12 cellular contexts compared by ENCODE assay signal in the genomic region with DNA sequence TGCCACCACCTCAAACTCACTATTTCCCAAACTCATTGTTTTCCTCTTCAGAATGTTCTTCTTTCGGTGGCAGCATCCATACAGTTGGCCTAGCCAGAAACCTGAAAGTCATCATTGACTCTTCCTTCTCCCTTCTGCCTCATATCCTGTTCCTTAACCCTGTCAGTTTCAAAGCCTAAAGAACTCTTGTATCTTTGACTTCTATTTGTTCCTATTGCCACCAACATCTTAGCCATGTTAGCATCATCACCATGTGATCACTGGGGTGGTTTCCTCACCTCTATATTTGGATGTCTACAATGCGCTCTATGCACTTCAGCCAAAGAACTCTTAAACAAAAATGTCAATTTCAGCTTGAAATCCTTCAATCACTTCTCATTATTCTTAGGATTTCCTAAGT. TPM values are rescaled to one million over a fixed set of nuclear protein-coding genes. Genes with fewer than 3 reads are reported as not detected.
DNase-seq lines count a peak whose midpoint lies in the region; ATAC-seq lines count a peak whose summit lies in the region.
"Had no signal": no experiment of that assay in that cellular context is flagged by ENCODE, and none has a peak within 500 bp of the region (broad histone marks: within the 10 kb centered on the region; RNA-seq: fewer than 3 reads in every experiment).

No MANE protein-coding gene starts in this region.

- H3K4me3 Mint-ChIP-seq in activated CD8-positive, alpha-beta T cell treated with anti-CD3 and anti-CD28 coated beads, Interleukin-2, amount 10 ng/mL, durations not matched to agents 7 days and 5 days = no peak overlapping the region
- peak overlapping the region; percentile 0 for H3K4me3 Mint-ChIP-seq in stimulated activated effector memory CD8-positive, alpha-beta T cell treated with anti-CD3 and anti-CD28 coated beads, Interleukin-12 subunit alpha, Interleukin-12 subunit beta, amount 100 ng/mL, for 72 hours
- H3K4me3 Mint-ChIP-seq: brain had no signal

- DNase-seq in activated CD4-positive, CD25-positive, alpha-beta regulatory T cell treated with anti-CD3 and anti-CD28 coated beads, Interleukin-2, amount 50 U/mL, for 72 hours = no peak
- no peak for DNase-seq in activated CD8-positive, alpha-beta T cell treated with anti-CD3 and anti-CD28 coated beads, Interleukin-2, amount 10 ng/mL, durations not matched to agents 7 days and 5 days
- DNase-seq in stimulated activated effector memory CD8-positive, alpha-beta T cell treated with anti-CD3 and anti-CD28 coated beads, Interleukin-12 subunit alpha, Interleukin-12 subunit beta, amount 100 ng/mL, for 72 hours (ENCODE audit: low spot score in 2 of 2) = no peak
- DNase-seq in SK-N-DZ (ENCODE audit: low spot score) (no peak), NCI-H510A treated with DMSO at 0.1 percent for 48 hours (lab: John Stamatoyannopoulos, UW) (no peak), NCI-H187 (lab: John Stamatoyannopoulos, UW) (no peak)
- DNase-seq: activated CD4-positive, CD25-positive, alpha-beta regulatory T cell; NK-92 treated with Interleukin-12 subunit alpha and Interleukin-12 subunit beta, amount 100 ng/mL, for 24 hours; transverse colon had no signal

- peak overlapping the region; percentile 36 for H3K27ac Mint-ChIP-seq in activated CD8-positive, alpha-beta T cell treated with anti-CD3 and anti-CD28 coated beads, Interleukin-2, amount 10 ng/mL, durations not matched to agents 7 days and 5 days
- H3K27ac Mint-ChIP-seq in stimulated activated effector memory CD8-positive, alpha-beta T cell treated with anti-CD3 and anti-CD28 coated beads, Interleukin-12 subunit alpha, Interleukin-12 subunit beta, amount 100 ng/mL, for 72 hours = peak overlapping the region; percentile 29
- H3K27ac Mint-ChIP-seq: brain had no signal

- ATAC-seq in activated CD4-positive, CD25-positive, alpha-beta regulatory T cell treated with anti-CD3 and anti-CD28 coated beads, Interleukin-2, amount 50 U/mL, for 24 hours = peak; percentile 30 to 33
- peak; percentile 10 for ATAC-seq in HG02970 (IDR thresholded peaks at IDR 0.05; ENCODE audit: low FRiP score, unreplicated experiment)
- peak; percentile 51 for ATAC-seq in activated CD8-positive, alpha-beta T cell treated with anti-CD3 and anti-CD28 coated beads, Interleukin-2, amount 10 ng/mL, durations not matched to agents 7 days and 5 days
- peak; percentile 66 for ATAC-seq in stimulated activated effector memory CD8-positive, alpha-beta T cell treated with anti-CD3 and anti-CD28 coated beads, Interleukin-12 subunit alpha, Interleukin-12 subunit beta, amount 100 ng/mL, for 72 hours

- POLR2A ChIA-PET in activated CD8-positive, alpha-beta T cell treated with anti-CD3 and anti-CD28 coated beads, Interleukin-2, amount 10 ng/mL, durations not matched to agents 7 days and 5 days (lab: Charles Lee) = no interaction called here

- no peaks in the 10 kb centered on the region for H3K9me3 Mint-ChIP-seq in activated CD8-positive, alpha-beta T cell treated with anti-CD3 and anti-CD28 coated beads, Interleukin-2, amount 10 ng/mL, durations not matched to agents 7 days and 5 days (ENCODE audit: insufficient read depth)
- no peaks in the 10 kb centered on the region for H3K9me3 Mint-ChIP-seq in stimulated activated effector memory CD8-positive, alpha-beta T cell treated with anti-CD3 and anti-CD28 coated beads, Interleukin-12 subunit alpha, Interleukin-12 subunit beta, amount 100 ng/mL, for 72 hours

- H3K27me3 Mint-ChIP-seq in activated CD8-positive, alpha-beta T cell treated with anti-CD3 and anti-CD28 coated beads, Interleukin-2, amount 10 ng/mL, durations not matched to agents 7 days and 5 days (ENCODE audit: low read depth) = no peaks in the 10 kb centered on the region
- H3K27me3 Mint-ChIP-seq: brain had no signal

- H3K36me3 Mint-ChIP-seq in activated CD8-positive, alpha-beta T cell treated with anti-CD3 and anti-CD28 coated beads, Interleukin-2, amount 10 ng/mL, durations not matched to agents 7 days and 5 days (ENCODE audit: low read depth) = peaks cover 68% of the 10 kb centered on the region
- H3K36me3 Mint-ChIP-seq in stimulated activated effector memory CD8-positive, alpha-beta T cell treated with anti-CD3 and anti-CD28 coated beads, Interleukin-12 subunit alpha, Interleukin-12 subunit beta, amount 100 ng/mL, for 72 hours = peaks cover 29% of the 10 kb centered on the region
- H3K36me3 Mint-ChIP-seq: brain had no signal

- CTCF ChIA-PET in activated CD8-positive, alpha-beta T cell treated with anti-CD3 and anti-CD28 coated beads, Interleukin-2, amount 10 ng/mL, durations not matched to agents 7 days and 5 days (lab: Charles Lee) = interaction anchor here (0.8 kb wide), 1 partner anchor 13 kb away, joined by 4 read pairs; no protein-coding TSS in a partner anchor

- H3K4me1 Mint-ChIP-seq in activated CD8-positive, alpha-beta T cell treated with anti-CD3 and anti-CD28 coated beads, Interleukin-2, amount 10 ng/mL, durations not matched to agents 7 days and 5 days (ENCODE audit: low read depth) = peaks cover 27% of the 10 kb centered on the region
- H3K4me1 Mint-ChIP-seq in stimulated activated effector memory CD8-positive, alpha-beta T cell treated with anti-CD3 and anti-CD28 coated beads, Interleukin-12 subunit alpha, Interleukin-12 subunit beta, amount 100 ng/mL, for 72 hours = peaks cover 23% of the 10 kb centered on the region

RNA-seq across cellular contexts. Expression of gene DDX60L, which starts 29.0 kb away (rescaled TPM):
- 10 to 100 TPM; 59.3 to 61.1 TPM for total RNA-seq in activated CD8-positive, alpha-beta T cell treated with anti-CD3 and anti-CD28 coated beads, Interleukin-2, amount 10 ng/mL, durations not matched to agents 7 days and 5 days
- polyA plus RNA-seq in SK-N-DZ (2014; cell fraction: cytosol; rRNA removed) = not detected in 2 replicates
- polyA plus RNA-seq in SK-N-DZ (2014; cell fraction: nucleus; rRNA removed) = not detected in 2 replicates

RNA-seq across cellular contexts. Expression of gene PALLD, which starts 45.5 kb away (rescaled TPM):
- 1 to 10 TPM; 1.2 to 1.3 TPM for total RNA-seq in activated CD8-positive, alpha-beta T cell treated with anti-CD3 and anti-CD28 coated beads, Interleukin-2, amount 10 ng/mL, durations not matched to agents 7 days and 5 days
- 7.9 and 10.5 TPM in 2 replicates for polyA plus RNA-seq in SK-N-DZ (2014; cell fraction: cytosol; rRNA removed)
- polyA plus RNA-seq in SK-N-DZ (2014; cell fraction: nucleus; rRNA removed) = 3.6 and 7.3 TPM in 2 replicates

Comparison
In these comparisons a context has a peak if more than half of its experiments do, and no peak if none do; other contexts are left out.
1. ATAC-seq: peak in every context shown above with its lines; median percentile 66 in stimulated activated effector memory CD8-positive, alpha-beta T cell treated with anti-CD3 and anti-CD28 coated beads, Interleukin-12 subunit alpha, Interleukin-12 subunit beta, amount 100 ng/mL, for 72 hours; 51 in activated CD8-positive, alpha-beta T cell treated with anti-CD3 and anti-CD28 coated beads, Interleukin-2, amount 10 ng/mL, durations not matched to agents 7 days and 5 days; 32 in activated CD4-positive, CD25-positive, alpha-beta regulatory T cell treated with anti-CD3 and anti-CD28 coated beads, Interleukin-2, amount 50 U/mL, for 24 hours; 10 in HG02970.